ENCODE assay signal across 15 cellular contexts in genomic region chr10:30092151-30092790, GRCh38. TPM values are rescaled to one million over a fixed set of nuclear protein-coding genes. Genes with fewer than 3 reads are reported as not detected.
DNase-seq lines count a peak whose midpoint lies in the region; ATAC-seq, FAIRE-seq and TF ChIP-seq lines count a peak whose summit lies in the region.
"Had no signal": no experiment of that assay in that cellular context is flagged by ENCODE, and none has a peak within 500 bp of the region (broad histone marks: within the 10 kb centered on the region; RNA-seq: fewer than 3 reads in every experiment).

No MANE protein-coding gene starts in this region.

- FAIRE-seq in RCC 7860 (lab: Jason Lieb, UNC), result peak; percentile 58
- no peak for FAIRE-seq in HepG2 (lab: Jason Lieb, UNC)

- intact Hi-C loops in ovary (cut with DNase I) (no loop called here), HepG2 (cut with micrococcal nuclease; ENCODE audit: unreplicated experiment) (no loop called here)

- POLR2A ChIA-PET in HepG2 (lab: Yijun Ruan, JAX), result no interaction called here

- H4K20me1 ChIP-seq in GM23338 (replicated peaks; ENCODE audit: insufficient read depth) (no peaks in the 10 kb centered on the region), HepG2 (ENCODE audit: insufficient read depth, low read length) (no peaks in the 10 kb centered on the region)

- H3K9me2 ChIP-seq in GM23338 (ENCODE audit: insufficient read depth), result no peaks in the 10 kb centered on the region

- TF ChIP-seq POLR2A in ovary (IDR thresholded peaks at IDR 0.05) (no peak), HepG2 (IDR thresholded peaks at IDR 0.05; ENCODE audit: insufficient read depth in 1 of 2, low read depth in 2 of 2, low read length in 2 of 2) (no peak)

- in situ Hi-C loops in HepG2 (cut with HindIII; ENCODE audit: extremely low pct_ligation_motif_present, low pct_unique_long_range_greater_than_20kb), result no loop called here

- H3K36me3 ChIP-seq in GM23338 (ENCODE audit: insufficient read depth), result no peaks in the 10 kb centered on the region
- no peaks in the 10 kb centered on the region for H3K36me3 ChIP-seq in skeletal muscle satellite cell (ENCODE audit: insufficient read depth, low read length)
- H3K36me3 ChIP-seq in ovary, result no peaks in the 10 kb centered on the region
- no peaks in the 10 kb centered on the region for H3K36me3 ChIP-seq in HepG2 (replicated peaks in 1 of 2; ENCODE audit: control insufficient read depth in 1 of 2, insufficient read depth in 2 of 2, low read length in 2 of 2)
- H3K36me3 ChIP-seq: gastroesophageal sphincter, SJSA1 had no signal

- no peaks in the 10 kb centered on the region for H3K79me2 ChIP-seq in GM23338 (replicated peaks; ENCODE audit: insufficient read depth)
- no peaks in the 10 kb centered on the region for H3K79me2 ChIP-seq in HepG2 (ENCODE audit: insufficient read depth, low read length)

- H3K4me2 ChIP-seq in GM23338, result no peak overlapping the region
- H3K4me2 ChIP-seq in skeletal muscle satellite cell (ENCODE audit: low read length), result peak overlapping the region; percentile 39
- no peak overlapping the region for H3K4me2 ChIP-seq in HepG2 (ENCODE audit: low read depth, low read length)

- no peak for DNase-seq in GM23338 (ENCODE audit: low spot score)
- peak; percentile 62 for DNase-seq in RCC 7860 (ENCODE audit: low spot score)
- DNase-seq in epithelial cell of prostate (ENCODE audit: low read depth, low spot score), result peak; percentile 6
- no peak for DNase-seq in ovary
- DNase-seq in HepG2 (ENCODE audit: low spot score), result no peak
- DNase-seq: activated CD8-positive, alpha-beta memory T cell treated with anti-CD3 and anti-CD28 coated beads, Interleukin-2, amount 50 U/mL, for 48 hours; DMS 273 treated with DMSO at 0.1 percent for 48 hours; left cardiac atrium; NCI-H1694 treated with DMSO at 0.1 percent for 48 hours; testis had no signal

- no peak overlapping the region for H3K4me3 ChIP-seq in GM23338
- no peak overlapping the region for H3K4me3 ChIP-seq in skeletal muscle satellite cell (ENCODE audit: low read length)
- H3K4me3 ChIP-seq in ovary, result no peak overlapping the region
- H3K4me3 ChIP-seq in HepG2 (replicated peaks in 1 of 3; ENCODE audit: insufficient read depth in 1 of 3, low read depth in 2 of 3, low read length in 3 of 3), result no peak overlapping the region
- H3K4me3 ChIP-seq: gastroesophageal sphincter, SJSA1, testis had no signal

- H3K27ac ChIP-seq in GM23338 (ENCODE audit: low read depth) (no peak overlapping the region), epithelial cell of prostate (no peak overlapping the region), ovary (no peak overlapping the region), HepG2 (ENCODE audit: extremely low read length, insufficient read depth, low read length) (no peak overlapping the region)
- H3K27ac ChIP-seq: gastroesophageal sphincter, SJSA1, testis had no signal

- H3K36me3 Mint-ChIP-seq in GM23338 (ENCODE audit: low read depth), result no peaks in the 10 kb centered on the region
- H3K36me3 Mint-ChIP-seq: natural killer cell treated with Interleukin-12 subunit alpha and Interleukin-12 subunit beta and Interleukin-15 and Interleukin-18, amount 100 ng/mL, for 72 hours had no signal

- TF ChIP-seq EP300 in ovary (IDR thresholded peaks at IDR 0.05), result no peak
- TF ChIP-seq EP300 in HepG2 (IDR thresholded peaks at IDR 0.05; ENCODE audit: low read depth in 2 of 2, low read length in 2 of 2), result no peak
- no peak for TF ChIP-seq EP300 in HepG2 (CRISPR knock-in tag; IDR thresholded peaks at IDR 0.05; ENCODE audit: borderline replicate concordance)

- no peaks in the 10 kb centered on the region for H3K9me3 ChIP-seq in skeletal muscle satellite cell (replicated peaks; ENCODE audit: low read length)
- H3K9me3 ChIP-seq in ovary, result no peaks in the 10 kb centered on the region
- H3K9me3 ChIP-seq in HepG2 (ENCODE audit: low read length), result no peaks in the 10 kb centered on the region
- H3K9me3 ChIP-seq: gastroesophageal sphincter, SJSA1, testis had no signal

- no peaks in the 10 kb centered on the region for H3K27me3 ChIP-seq in GM23338 (ENCODE audit: insufficient read depth)
- no peaks in the 10 kb centered on the region for H3K27me3 ChIP-seq in skeletal muscle satellite cell (ENCODE audit: control insufficient read depth, insufficient read depth, low read length)
- no peaks in the 10 kb centered on the region for H3K27me3 ChIP-seq in ovary
- H3K27me3 ChIP-seq in HepG2 (ENCODE audit: control insufficient read depth in 1 of 2, insufficient read depth in 2 of 2, low read length in 2 of 2), result no peaks in the 10 kb centered on the region
- H3K27me3 ChIP-seq: gastroesophageal sphincter, SJSA1, testis had no signal

- no peak overlapping the region for H3K27ac Mint-ChIP-seq in GM23338
- H3K27ac Mint-ChIP-seq: natural killer cell treated with Interleukin-12 subunit alpha and Interleukin-12 subunit beta and Interleukin-15 and Interleukin-18, amount 100 ng/mL, for 72 hours had no signal

- no peaks in the 10 kb centered on the region for H3K9me3 Mint-ChIP-seq in GM23338
- H3K9me3 Mint-ChIP-seq: natural killer cell treated with Interleukin-12 subunit alpha and Interleukin-12 subunit beta and Interleukin-15 and Interleukin-18, amount 100 ng/mL, for 72 hours had no signal

- H3K27me3 Mint-ChIP-seq in GM23338 (ENCODE audit: insufficient read depth, low read depth, poor library complexity), result no peaks in the 10 kb centered on the region

- H3K4me1 Mint-ChIP-seq in GM23338, result peaks cover 9% of the 10 kb centered on the region

- CTCF ChIA-PET in HepG2 (lab: Yijun Ruan, JAX; ENCODE audit: low intra/inter-chr PET ratio, low total read pairs), result no interaction called here

- TF ChIP-seq CTCF in GM23338 (conservative IDR thresholded peaks at IDR 0.05; ENCODE audit: low read depth in 2 of 2), result no peak
- TF ChIP-seq CTCF in ovary (IDR thresholded peaks at IDR 0.05), result no peak
- TF ChIP-seq CTCF in HepG2 (CRISPR knock-in tag; IDR thresholded peaks at IDR 0.05), result no peak

- H3K9ac ChIP-seq in skeletal muscle satellite cell (ENCODE audit: low read depth, low read length) (no peak overlapping the region), HepG2 (ENCODE audit: insufficient read depth, low read depth, low read length) (no peak overlapping the region)

- no TSS peak for BruUV-seq in HepG2 (replicated peaks; lab: Mats Ljungman, UMichigan)

- no peak overlapping the region for H3K4me3 Mint-ChIP-seq in GM23338
- H3K4me3 Mint-ChIP-seq: natural killer cell treated with Interleukin-12 subunit alpha and Interleukin-12 subunit beta and Interleukin-15 and Interleukin-18, amount 100 ng/mL, for 72 hours had no signal

- ATAC-seq in GM23338 (no peak), GM18873 (IDR thresholded peaks at IDR 0.05; ENCODE audit: low FRiP score, unreplicated experiment) (no peak), HepG2 (no peak)
- ATAC-seq: gastroesophageal sphincter; left cardiac atrium; natural killer cell treated with Interleukin-12 subunit alpha and Interleukin-12 subunit beta and Interleukin-15 and Interleukin-18, amount 100 ng/mL, for 72 hours had no signal

- no peak for TF ChIP-seq RAD21 in HepG2 (CRISPR knock-in tag; IDR thresholded peaks at IDR 0.05)

- H3K4me1 ChIP-seq in GM23338 (ENCODE audit: insufficient read depth), result 0 out of 2 replicates have a peak, but pooled peaks cover 4% of the 10 kb centered on the region
- no peaks in the 10 kb centered on the region for H3K4me1 ChIP-seq in skeletal muscle satellite cell (ENCODE audit: control insufficient read depth, insufficient read depth, low read length)
- peaks cover 2% of the 10 kb centered on the region for H3K4me1 ChIP-seq in ovary (ENCODE audit: insufficient read depth)
- H3K4me1 ChIP-seq in HepG2 (ENCODE audit: insufficient read depth, low read length), result peaks cover 34% of the 10 kb centered on the region
- H3K4me1 ChIP-seq: gastroesophageal sphincter, testis had no signal

- WGBS in ovary, 3 donors, result 56 to 70% (median 68%) methylated on average over 14 of the region's 14 CpGs
- WGBS in HepG2 (ENCODE audit: low lambda C conversion rate), result 61% methylated on average over 14 of the region's 14 CpGs

- peak overlapping the region; percentile 78 for H2AFZ ChIP-seq in GM23338
- H2AFZ ChIP-seq in HepG2 (ENCODE audit: low read length), result no peak overlapping the region

- H3F3A ChIP-seq in GM23338 (replicated peaks; ENCODE audit: low read depth), result no peaks in the 10 kb centered on the region

TF ChIP-seq in HepG2, 621 proteins besides CTCF, POLR2A, EP300 and RAD21 (continues in another document):
- TF ChIP-seq CHD2 (IDR thresholded peaks at IDR 0.05; ENCODE audit: low read depth, low read length), result no peak

RNA-seq across cellular contexts. Expression of gene JCAD, which starts 32.9 kb away (rescaled TPM):
- total RNA-seq in GM23338 (2014; rRNA removed; shearing (Covaris generic)), result 2.1 and 2.3 TPM in 2 replicates
- polyA plus RNA-seq in GM23338 (2016; fragmentation: Nextera tagmentation; extraction: Ambion mirVana), result 0.78 TPM in 2 replicates
- 0.22 and 0.51 TPM in 2 replicates for total RNA-seq in skeletal muscle satellite cell (2012; rRNA removed)
- 10 to 100 TPM; 10.4 to 46.5 (median 23.8) TPM for total RNA-seq in ovary
- 10 to 100 TPM; 10.0 to 71.7 TPM for polyA plus RNA-seq in ovary
- total RNA-seq in HepG2 (2016; rRNA removed; fragmentation: Illumina TruSeq; extraction: Trizol), result 0.04 and 0.14 TPM in 2 replicates
- not detected in 2 replicates for total RNA-seq in HepG2 (2016; cell fraction: cytosol; rRNA removed; fragmentation: Illumina TruSeq; extraction: Trizol; ENCODE audit: low read depth)
- total RNA-seq in HepG2 (2016; cell fraction: insoluble cytoplasmic fraction; rRNA removed; fragmentation: Illumina TruSeq; extraction: Trizol), result 0.02 and 0.03 TPM in 2 replicates
- total RNA-seq in HepG2 (2016; cell fraction: membrane; rRNA removed; fragmentation: Illumina TruSeq; extraction: Trizol), result 0.12 TPM in 1 of 2 replicates, not detected in the other
- total RNA-seq in HepG2 (2016; cell fraction: nucleus; rRNA removed; fragmentation: Illumina TruSeq; extraction: Trizol), result 0.06 TPM in 1 of 2 replicates, not detected in the other
- polyA plus RNA-seq in HepG2 (2011; rRNA removed), result 0.05 and 0.08 TPM in 2 replicates
- polyA plus RNA-seq in HepG2 (2011; cell fraction: cytosol; rRNA removed), result 0.10 and 0.11 TPM in 2 replicates
- polyA plus RNA-seq in HepG2 (2011; cell fraction: nucleus; rRNA removed), result 0.13 and 0.24 TPM in 2 replicates
- 0.09 TPM in 1 of 2 replicates, not detected in the other for polyA plus RNA-seq in HepG2 (2012)
- 0.20 TPM in 1 of 2 replicates, not detected in the other for polyA plus RNA-seq in HepG2 (2016; cell fraction: cytosol; fragmentation: Illumina TruSeq; extraction: Trizol; ENCODE audit: low read depth)
- polyA plus RNA-seq in HepG2 (2016; cell fraction: insoluble cytoplasmic fraction; fragmentation: Illumina TruSeq; extraction: Trizol; ENCODE audit: low read depth), result 0.08 and 0.17 TPM in 2 replicates
- 0.02 TPM in 1 of 2 replicates, not detected in the other for polyA plus RNA-seq in HepG2 (2016; cell fraction: membrane; fragmentation: Illumina TruSeq; extraction: Trizol; ENCODE audit: low read depth)
- polyA plus RNA-seq in HepG2 (2016; cell fraction: nucleus; fragmentation: Illumina TruSeq; extraction: Trizol; ENCODE audit: insufficient read depth, low read depth), result 0.09 TPM in 1 of 2 replicates, not detected in the other
- polyA minus RNA-seq in HepG2 (2011; rRNA and poly(A)+ RNA removed; ENCODE audit: low replicate concordance), result 0.42 TPM in 1 of 2 replicates, not detected in the other
- not detected in 2 replicates for polyA minus RNA-seq in HepG2 (2011; cell fraction: cytosol; rRNA and poly(A)+ RNA removed)
- under 0.01 TPM in 2 replicates for polyA minus RNA-seq in HepG2 (2011; cell fraction: nucleus; rRNA and poly(A)+ RNA removed)

Comparison
In these comparisons a context has a peak if more than half of its experiments do, and no peak if none do; other contexts are left out.
1. DNase-seq: peak in RCC 7860 (single experiment) and epithelial cell of prostate (single experiment); none in GM23338 (single experiment), ovary (0 of 5) and HepG2 (single experiment).